Comparison of ENCODE assay signal across 8 cellular contexts in the genomic region with DNA sequence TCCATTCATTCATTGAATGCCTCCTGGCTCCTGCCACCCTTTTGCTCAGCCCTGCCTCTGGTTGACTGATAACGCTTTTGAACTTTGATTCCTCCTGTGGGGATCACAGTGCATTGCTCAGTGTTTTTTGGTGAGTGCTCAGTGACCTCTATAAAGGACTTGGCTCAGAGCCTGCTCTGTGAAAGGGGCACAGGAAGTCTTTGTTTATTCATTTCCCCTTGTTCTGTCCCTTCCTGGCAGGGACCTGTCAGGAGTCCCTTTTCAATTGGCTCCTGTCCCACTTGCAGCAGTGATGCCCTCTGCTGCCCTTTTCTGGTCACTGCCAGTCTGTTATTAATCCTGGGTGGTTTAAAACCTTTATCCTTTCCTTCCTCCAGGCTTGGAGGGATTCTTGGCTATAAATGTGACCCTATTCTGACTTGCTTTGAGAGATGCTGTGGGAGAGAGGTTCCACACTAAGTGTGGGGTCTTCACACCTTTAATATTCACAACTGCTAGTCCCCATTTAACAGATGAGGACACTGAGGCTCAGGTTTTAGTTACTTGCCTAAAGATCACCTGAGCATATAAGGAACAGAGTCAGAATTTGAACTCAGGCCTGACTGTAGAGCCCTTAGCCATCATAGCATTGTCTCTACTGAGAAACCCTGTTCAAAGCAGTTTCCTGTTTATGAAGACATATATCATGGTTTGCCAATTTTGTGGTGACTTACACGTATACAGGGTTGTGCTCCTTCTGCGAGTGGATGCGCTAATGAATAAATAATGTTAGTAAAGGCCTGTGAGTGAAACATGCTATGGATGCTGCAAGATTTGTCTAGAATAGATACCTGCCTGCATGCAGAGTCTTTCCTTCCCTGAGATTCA. TPM values are rescaled to one million over a fixed set of nuclear protein-coding genes. Genes with fewer than 3 reads are reported as not detected.
DNase-seq lines count a peak whose midpoint lies in the region; ATAC-seq and TF ChIP-seq lines count a peak whose summit lies in the region.

No MANE protein-coding gene starts in this region.

- H3K4me2 ChIP-seq in BLaER1: peak overlapping the region; percentile 47; the same call in 1 of the 2 replicates

- no peaks in the 10 kb centered on the region for H4K20me1 ChIP-seq in BLaER1

- H3K4me1 ChIP-seq in BLaER1 (peaks cover 63% of the 10 kb centered on the region), SJCRH30 (peaks cover 5% of the 10 kb centered on the region), ovary (ENCODE audit: insufficient read depth) (no peaks in the 10 kb centered on the region), aorta (ENCODE audit: control insufficient read depth in 1 of 2, insufficient read depth in 2 of 2, low read length in 2 of 2) (no peaks in the 10 kb centered on the region)

- H3K9me3 ChIP-seq in BLaER1 (no peaks in the 10 kb centered on the region), SJCRH30 (replicated peaks) (no peaks in the 10 kb centered on the region), ovary (no peaks in the 10 kb centered on the region), aorta (ENCODE audit: control insufficient read depth, low read length) (no peaks in the 10 kb centered on the region)

- intact Hi-C loops in ovary (cut with DNase I) (no loop called here), aorta (cut with DNase I) (loop anchor here (2.0 to 5.0 kb wide), 4 partner anchors 58 to 198 kb away; a partner anchor contains a TSS)

- no peak for TF ChIP-seq POLR2A in ovary (IDR thresholded peaks at IDR 0.05)

- H3K9ac ChIP-seq in BLaER1: no peak overlapping the region

- H3K36me3 ChIP-seq in BLaER1: peaks cover 10% of the 10 kb centered on the region; the same call in 1 of the 2 replicates
- H3K36me3 ChIP-seq in SJCRH30: no peaks in the 10 kb centered on the region
- no peaks in the 10 kb centered on the region for H3K36me3 ChIP-seq in ovary
- no peaks in the 10 kb centered on the region for H3K36me3 ChIP-seq in aorta (ENCODE audit: control insufficient read depth in 1 of 2, insufficient read depth in 2 of 2, low read length in 1 of 2)

- WGBS in ovary, 3 donors: 56 to 88% (median 77%) methylated on average over 4 of the region's 4 CpGs
- 72% methylated on average over 4 of the region's 4 CpGs for WGBS in aorta, 2 donors

- DNase-seq in GM19240 (ENCODE audit: insufficient read length, low spot score) (peak; percentile 55), Kasumi-1 (lab: John Stamatoyannopoulos, UW) (peak; percentile 84 to 85), SJCRH30 (peak; percentile 64 to 85), globus pallidus (ENCODE audit: low spot score) (peak; percentile 86), ovary (peak in 4 of 5 donors; percentile 17 to 54 (median 39)), aorta (peak; percentile 76 to 85)
- DNase-seq in activated naive CD4-positive, alpha-beta T cell treated with anti-CD3 and anti-CD28 coated beads, Interleukin-2, amount 50 U/mL, for 16 hours: peak; percentile 65

- ATAC-seq in aorta (ENCODE audit: low FRiP score): peak; percentile 90

- no peak overlapping the region for H3K4me3 ChIP-seq in BLaER1
- H3K4me3 ChIP-seq in SJCRH30: no peak overlapping the region
- H3K4me3 ChIP-seq in ovary: no peak overlapping the region
- H3K4me3 ChIP-seq in aorta (ENCODE audit: low read length in 2 of 2): no peak overlapping the region

- TF ChIP-seq EP300 in ovary (IDR thresholded peaks at IDR 0.05): no peak

- H3K27me3 ChIP-seq in BLaER1 (no peaks in the 10 kb centered on the region), SJCRH30 (no peaks in the 10 kb centered on the region), ovary (no peaks in the 10 kb centered on the region), aorta (ENCODE audit: control insufficient read depth in 1 of 2, insufficient read depth in 2 of 2, low read length in 1 of 2) (no peaks in the 10 kb centered on the region)

- H3K27ac ChIP-seq in BLaER1: no peak overlapping the region
- no peak overlapping the region for H3K27ac ChIP-seq in SJCRH30
- no peak overlapping the region for H3K27ac ChIP-seq in ovary
- H3K27ac ChIP-seq in aorta (ENCODE audit: low read depth in 1 of 2, low read length in 2 of 2): peak overlapping the region in 1 of 2 donors; percentile 32

- no peak for TF ChIP-seq CTCF in ovary (IDR thresholded peaks at IDR 0.05)

RNA-seq across cellular contexts. Expression of a gene that starts 23.2 kb away (rescaled TPM):
- total RNA-seq in SJCRH30 (2014; rRNA removed; shearing (Covaris generic)): 19.4 and 22.6 TPM in 2 replicates
- total RNA-seq in ovary (10 to 100 TPM; 17.3 to 46.4 (median 41.2) TPM), aorta (10 to 100 TPM; 30.8 to 36.3 TPM)
- polyA plus RNA-seq in ovary (10 to 100 TPM; 25.3 to 29.4 TPM), aorta (10 to 100 TPM; 14.0 to 14.4 TPM)

Comparison
In these comparisons a context has a peak if more than half of its experiments do, and no peak if none do; other contexts are left out.
1. intact Hi-C loops: an anchor here in aorta (2.0 to 5.0 kb wide); none called in ovary.